In genomic region chr1:12038356-12039140, GRCh38 we compare ENCODE assay signal across 2 cellular contexts.
TF ChIP-seq lines count a peak whose summit lies in the region.

No MANE protein-coding gene starts in this region.

TF ChIP-seq in IMR-90, 13 proteins besides CTCF, POLR2A, EP300 and RAD21:
- no peak for TF ChIP-seq CEBPB (IDR thresholded peaks at IDR 0.05; ENCODE audit: low read depth, low read length)
- no peak for TF ChIP-seq NFE2L2 (IDR thresholded peaks at IDR 0.05; ENCODE audit: low read depth, low read length)
- TF ChIP-seq MXI1 (IDR thresholded peaks at IDR 0.05; ENCODE audit: borderline replicate concordance, low read depth, low read length) = no peak
- no peak for TF ChIP-seq MAZ (IDR thresholded peaks at IDR 0.05; ENCODE audit: borderline replicate concordance, low read depth, low read length)
- no peak for TF ChIP-seq BHLHE40 (IDR thresholded peaks at IDR 0.05; ENCODE audit: low read depth, low read length)
- TF ChIP-seq, protein P1, sequence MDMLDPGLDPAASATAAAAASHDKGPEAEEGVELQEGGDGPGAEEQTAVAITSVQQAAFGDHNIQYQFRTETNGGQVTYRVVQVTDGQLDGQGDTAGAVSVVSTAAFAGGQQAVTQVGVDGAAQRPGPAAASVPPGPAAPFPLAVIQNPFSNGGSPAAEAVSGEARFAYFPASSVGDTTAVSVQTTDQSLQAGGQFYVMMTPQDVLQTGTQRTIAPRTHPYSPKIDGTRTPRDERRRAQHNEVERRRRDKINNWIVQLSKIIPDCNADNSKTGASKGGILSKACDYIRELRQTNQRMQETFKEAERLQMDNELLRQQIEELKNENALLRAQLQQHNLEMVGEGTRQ (IDR thresholded peaks at IDR 0.05; ENCODE audit: low read depth, low read length) = no peak
- TF ChIP-seq RFX5 (IDR thresholded peaks at IDR 0.05; ENCODE audit: low read depth, low read length) = no peak
- TF ChIP-seq ELK1 (IDR thresholded peaks at IDR 0.05; ENCODE audit: borderline replicate concordance, low read depth, low read length) = no peak
- no peak for TF ChIP-seq CHD1 (IDR thresholded peaks at IDR 0.05; ENCODE audit: low read depth, low read length)
- TF ChIP-seq MAFK (IDR thresholded peaks at IDR 0.05; ENCODE audit: low read depth, low read length) = no peak
- TF ChIP-seq SMC3 (IDR thresholded peaks at IDR 0.05; ENCODE audit: low read depth, low read length) = no peak
- no peak for TF ChIP-seq FOS (IDR thresholded peaks at IDR 0.05; ENCODE audit: low read depth, low read length)
TF ChIP-seq in IMR-90: peak in this region for 0.

TF ChIP-seq in GM23338, 12 proteins besides CTCF, POLR2A, EP300 and RAD21:
- no peak for TF ChIP-seq STAT1 (IDR thresholded peaks at IDR 0.05; ENCODE audit: unreplicated experiment)
